ENCODE assay signal across 18 cellular contexts in genomic region chr2:166675553-166675952, GRCh38.
A peak's percentile ranks its signal among the peaks of the same experiment; 100 is the strongest.
DNase-seq lines count a peak whose midpoint lies in the region; ATAC-seq and TF ChIP-seq lines count a peak whose summit lies in the region.
"Had no signal": no experiment of that assay in that cellular context is flagged by ENCODE, and none has a peak within 500 bp of the region (broad histone marks: within the 10 kb centered on the region; RNA-seq: fewer than 3 reads in every experiment).

No MANE protein-coding gene starts in this region.

- DNase-seq in Right ventricle myocardium inferior (ENCODE audit: missing footprints), result no peak
- no peak for DNase-seq in cardiac septum (ENCODE audit: low spot score)
- DNase-seq in BE2C, result peak; percentile 59
- peak; percentile 57 for DNase-seq in SK-N-DZ (ENCODE audit: low spot score)
- peak; percentile 35 for DNase-seq in amniotic epithelial cell (ENCODE audit: low read depth)
- no peak for DNase-seq in T1000 (lab: John Stamatoyannopoulos, UW)
- DNase-seq in left colon, result no peak
- DNase-seq: C1 segment of cervical spinal cord; Calu3; CD4-positive, alpha-beta memory T cell; COR-L47; DMS53; DMS79 treated with DMSO at 0.1 percent for 48 hours; GF-D8; GOT3; HFFc6 had no signal

- peaks cover 14% of the 10 kb centered on the region for H3K4me1 ChIP-seq in BE2C
- H3K4me1 ChIP-seq: HAP-1 had no signal

- no peak overlapping the region for H3K4me3 ChIP-seq in BE2C (ENCODE audit: low read depth, low read length)
- H3K4me3 ChIP-seq: HAP-1 had no signal

- intact Hi-C loops in Right ventricle myocardium inferior (cut with DNase I) (no loop called here), cardiac septum (cut with DNase I) (no loop called here), left colon (cut with DNase I, micrococcal nuclease) (no loop called here)

- H3K27me3 ChIP-seq in BE2C, result no peaks in the 10 kb centered on the region

- no peaks in the 10 kb centered on the region for H3K36me3 ChIP-seq in BE2C
- H3K36me3 ChIP-seq: HAP-1 had no signal

- H3K9me3 ChIP-seq in BE2C, result no peaks in the 10 kb centered on the region

- ATAC-seq in Right ventricle myocardium inferior (peak; percentile 31), left colon (no peak), HG02678 (IDR thresholded peaks at IDR 0.05; ENCODE audit: unreplicated experiment) (no peak)

- TF ChIP-seq CTCF in BE2C (IDR thresholded peaks at IDR 0.05; ENCODE audit: low read depth, low read length), result no peak

Comparison
In these comparisons a context has a peak if more than half of its experiments do, and no peak if none do; other contexts are left out.
1. DNase-seq: peak in BE2C (single experiment), SK-N-DZ (single experiment) and amniotic epithelial cell (single experiment); none in Right ventricle myocardium inferior (single experiment), cardiac septum (single experiment), T1000 (single experiment) and left colon (0 of 2).